In genomic region chr20:58471161-58471834, GRCh38 we compare ENCODE assay signal across 2 cellular contexts.
A peak's percentile ranks its signal among the peaks of the same experiment; 100 is the strongest.
TF ChIP-seq lines count a peak whose summit lies in the region.

No MANE protein-coding gene starts in this region.

TF ChIP-seq in IMR-90, 13 proteins besides CTCF, POLR2A, EP300 and RAD21:
- TF ChIP-seq USF2 (IDR thresholded peaks at IDR 0.05; ENCODE audit: low read depth, low read length), result no peak
- TF ChIP-seq BHLHE40 (IDR thresholded peaks at IDR 0.05; ENCODE audit: low read depth, low read length), result no peak
- no peak for TF ChIP-seq FOS (IDR thresholded peaks at IDR 0.05; ENCODE audit: low read depth, low read length)
- TF ChIP-seq ELK1 (IDR thresholded peaks at IDR 0.05; ENCODE audit: borderline replicate concordance, low read depth, low read length), result no peak

TF ChIP-seq in H1, 55 proteins besides CTCF, POLR2A, EP300 and RAD21:
- TF ChIP-seq CTBP2 (IDR thresholded peaks at IDR 0.05; ENCODE audit: borderline replicate concordance, insufficient read depth, insufficient read length, low read length), result no peak
- TF ChIP-seq CBX8 (IDR thresholded peaks at IDR 0.05; ENCODE audit: borderline replicate concordance, low read depth, low read length), result no peak
- TF ChIP-seq KDM4A (IDR thresholded peaks at IDR 0.05; ENCODE audit: low read depth, low read length, severe bottlenecking), result no peak
- TF ChIP-seq POU5F1 (IDR thresholded peaks at IDR 0.05; ENCODE audit: low read depth, low read length), result no peak
- TF ChIP-seq E2F6 (IDR thresholded peaks at IDR 0.05), result peak; percentile 63; the same call in 1 of the 2 replicates
- no peak for TF ChIP-seq NANOG (IDR thresholded peaks at IDR 0.05; ENCODE audit: insufficient read depth, low read depth, low read length, poor library complexity, severe bottlenecking)
- peak; percentile 59 for TF ChIP-seq MAX (IDR thresholded peaks at IDR 0.05)
- no peak for TF ChIP-seq PHF8 (conservative IDR thresholded peaks at IDR 0.05; ENCODE audit: low read depth, low read length)
- no peak for TF ChIP-seq SUZ12 (IDR thresholded peaks at IDR 0.05; ENCODE audit: low read length)
- no peak for TF ChIP-seq SIRT6 (IDR thresholded peaks at IDR 0.05; ENCODE audit: low read length)
- TF ChIP-seq BACH1 (IDR thresholded peaks at IDR 0.05; ENCODE audit: low read length), result no peak
- no peak for TF ChIP-seq ZNF274 (IDR thresholded peaks at IDR 0.05; ENCODE audit: borderline replicate concordance, extremely low read depth, low read length)
- no peak for TF ChIP-seq ASH2L (IDR thresholded peaks at IDR 0.05; ENCODE audit: low read length)
